Comparison of ENCODE assay signal across 8 cellular contexts in genomic region chr1:147545133-147545532, GRCh38. TPM values are rescaled to one million over a fixed set of nuclear protein-coding genes. Genes with fewer than 3 reads are reported as not detected.
A peak's percentile ranks its signal among the peaks of the same experiment; 100 is the strongest.
DNase-seq lines count a peak whose midpoint lies in the region; ATAC-seq and TF ChIP-seq lines count a peak whose summit lies in the region.

No MANE protein-coding gene starts in this region.

- H3K18ac ChIP-seq in neuronal stem cell (ENCODE audit: low read length) = no peak overlapping the region

- H2BK5ac ChIP-seq in neuronal stem cell (ENCODE audit: low read length) = no peak overlapping the region

- no peak overlapping the region for H3K23ac ChIP-seq in neuronal stem cell (ENCODE audit: low read depth, low read length, poor library complexity)

- peak overlapping the region; percentile 52 for H3K27ac Mint-ChIP-seq in activated CD8-positive, alpha-beta memory T cell treated with anti-CD3 and anti-CD28 coated beads, Interleukin-2, amount 10 ng/mL, durations not matched to agents 7 days and 5 days

- peak overlapping the region; percentile 25 for H3K4me3 Mint-ChIP-seq in activated CD8-positive, alpha-beta memory T cell treated with anti-CD3 and anti-CD28 coated beads, Interleukin-2, amount 10 ng/mL, durations not matched to agents 7 days and 5 days

- peaks cover 14% of the 10 kb centered on the region for H3K27me3 Mint-ChIP-seq in activated CD8-positive, alpha-beta memory T cell treated with anti-CD3 and anti-CD28 coated beads, Interleukin-2, amount 10 ng/mL, durations not matched to agents 7 days and 5 days

- H2BK15ac ChIP-seq in neuronal stem cell (ENCODE audit: low read length) = no peak overlapping the region

- H3K4me1 Mint-ChIP-seq in activated CD8-positive, alpha-beta memory T cell treated with anti-CD3 and anti-CD28 coated beads, Interleukin-2, amount 10 ng/mL, durations not matched to agents 7 days and 5 days = peaks cover 34% of the 10 kb centered on the region

- H3K36me3 ChIP-seq in GM06990 (ENCODE audit: control insufficient read depth, insufficient read depth, low read length) = no peaks in the 10 kb centered on the region
- H3K36me3 ChIP-seq in Karpas-422 (ENCODE audit: insufficient read depth, low read length) = no peaks in the 10 kb centered on the region
- H3K36me3 ChIP-seq in neuronal stem cell (replicated peaks in 1 of 2; ENCODE audit: control insufficient read depth in 2 of 2, insufficient read depth in 2 of 2, low read length in 2 of 2) = peaks cover 2 to 14% of the 10 kb centered on the region in 2 donors

- H3K27me3 ChIP-seq in GM06990 (replicated peaks; ENCODE audit: control insufficient read depth, insufficient read depth, low read length) = peaks cover 1% of the 10 kb centered on the region
- H3K27me3 ChIP-seq in Karpas-422 (ENCODE audit: low read length) = 0 out of 2 replicates have a peak, but pooled peaks cover 3% of the 10 kb centered on the region
- no peaks in the 10 kb centered on the region for H3K27me3 ChIP-seq in neuronal stem cell (ENCODE audit: control insufficient read depth in 3 of 3, insufficient read depth in 3 of 3, low read depth in 1 of 3, low read length in 3 of 3)

- H3K4me3 ChIP-seq in GM06990 (replicated peaks; ENCODE audit: low read depth, low read length) (no peak overlapping the region), Karpas-422 (ENCODE audit: low read length) (no peak overlapping the region), fibroblast of pulmonary artery (replicated peaks; ENCODE audit: low read depth, low read length) (no peak overlapping the region), neuronal stem cell (ENCODE audit: low read length in 2 of 2) (no peak overlapping the region)

- no peaks in the 10 kb centered on the region for H3K9me2 ChIP-seq in Karpas-422 (replicated peaks; ENCODE audit: insufficient read depth, low read length)

- H3K79me1 ChIP-seq in neuronal stem cell (ENCODE audit: low read depth, low read length) = peaks cover 10% of the 10 kb centered on the region

- H2BK120ac ChIP-seq in neuronal stem cell (ENCODE audit: low read depth, low read length) = no peak overlapping the region

- H3K4me2 ChIP-seq in Karpas-422 (ENCODE audit: low read depth, low read length, poor library complexity, severe bottlenecking) = peak overlapping the region; percentile 10
- H3K4me2 ChIP-seq in neuronal stem cell (ENCODE audit: insufficient read depth, low read length, poor library complexity, severe bottlenecking) = no peak overlapping the region

- no peaks in the 10 kb centered on the region for H3K79me2 ChIP-seq in Karpas-422 (ENCODE audit: low read length)

- peaks cover 7% of the 10 kb centered on the region for H3K4me1 ChIP-seq in Karpas-422 (ENCODE audit: low read length)
- H3K4me1 ChIP-seq in neuronal stem cell (ENCODE audit: control insufficient read depth in 2 of 2, insufficient read depth in 1 of 2, low read depth in 1 of 2, low read length in 2 of 2) = peaks cover 7 to 9% of the 10 kb centered on the region in 2 donors

- DNase-seq in GM06990 (ENCODE audit: extremely low read depth, insufficient read length) = peak; percentile 15
- DNase-seq in Karpas-422 = peak; percentile 46
- DNase-seq in activated CD8-positive, alpha-beta memory T cell treated with anti-CD3 and anti-CD28 coated beads, Interleukin-2, amount 10 ng/mL, durations not matched to agents 7 days and 5 days = peak; percentile 91
- DNase-seq in fibroblast of pulmonary artery (ENCODE audit: low read depth) = peak; percentile 33
- DNase-seq in stimulated activated CD4-positive, alpha-beta T cell treated with anti-CD3 and anti-CD28 coated beads, Interleukin-1b, Interleukin-23, amount 100 ng/mL, for 4 hours (ENCODE audit: low read depth in 2 of 2) = peak; percentile 57 to 79
- no peak for DNase-seq in neuronal stem cell (ENCODE audit: low spot score)
- DNase-seq in NCI-H1417 treated with DMSO at 0.1 percent for 48 hours (lab: John Stamatoyannopoulos, UW) = no peak
- DNase-seq in NCI-H1048 (lab: John Stamatoyannopoulos, UW) = no peak

- H3K9me3 ChIP-seq in Karpas-422 (ENCODE audit: low read length) (no peaks in the 10 kb centered on the region), neuronal stem cell (replicated peaks in 1 of 2; ENCODE audit: control insufficient read depth in 2 of 2, insufficient read depth in 1 of 2, low read depth in 1 of 2, low read length in 2 of 2) (peaks cover 0 to 14% of the 10 kb centered on the region in 2 donors)

- H4K8ac ChIP-seq in neuronal stem cell (ENCODE audit: low read depth, low read length) = no peak overlapping the region

- H3K9me3 Mint-ChIP-seq in activated CD8-positive, alpha-beta memory T cell treated with anti-CD3 and anti-CD28 coated beads, Interleukin-2, amount 10 ng/mL, durations not matched to agents 7 days and 5 days (ENCODE audit: low read depth) = no peaks in the 10 kb centered on the region

- ATAC-seq in activated CD8-positive, alpha-beta memory T cell treated with anti-CD3 and anti-CD28 coated beads, Interleukin-2, amount 10 ng/mL, durations not matched to agents 7 days and 5 days = peak; percentile 75

- CTCF ChIA-PET in activated CD8-positive, alpha-beta memory T cell treated with anti-CD3 and anti-CD28 coated beads, Interleukin-2, amount 10 ng/mL, durations not matched to agents 7 days and 5 days (lab: Charles Lee) = interaction anchor here (1.1 to 1.9 kb wide), 3 partner anchors 8 to 84 kb away, joined by 3 to 6 read pairs (median 4); no protein-coding TSS in a partner anchor

- H4K91ac ChIP-seq in neuronal stem cell (ENCODE audit: low read depth, low read length, poor library complexity) = no peak overlapping the region

- no peak overlapping the region for H2BK12ac ChIP-seq in neuronal stem cell (ENCODE audit: low read length)

- no peaks in the 10 kb centered on the region for H3K36me3 Mint-ChIP-seq in activated CD8-positive, alpha-beta memory T cell treated with anti-CD3 and anti-CD28 coated beads, Interleukin-2, amount 10 ng/mL, durations not matched to agents 7 days and 5 days

- TF ChIP-seq CTCF in GM06990 (IDR thresholded peaks at IDR 0.05; ENCODE audit: insufficient read depth, low read length, poor library complexity, severe bottlenecking) (no peak), fibroblast of pulmonary artery (IDR thresholded peaks at IDR 0.05; ENCODE audit: low read length, missing control alignments) (no peak)

- H2AFZ ChIP-seq in Karpas-422 (ENCODE audit: low read length) (0 out of 2 replicates have a peak overlapping the region, but pooled peaks have one; percentile 46), neuronal stem cell (ENCODE audit: low read length) (no peak overlapping the region)

- no peaks in the 10 kb centered on the region for H4K20me1 ChIP-seq in Karpas-422 (ENCODE audit: insufficient read depth, low read depth, low read length)

- no peak overlapping the region for H3K14ac ChIP-seq in neuronal stem cell (ENCODE audit: low read length)

- no peak overlapping the region for H3K27ac ChIP-seq in Karpas-422 (ENCODE audit: low read length)
- no peak overlapping the region for H3K27ac ChIP-seq in neuronal stem cell (replicated peaks; ENCODE audit: low read length)

- no peak overlapping the region for H2AK5ac ChIP-seq in neuronal stem cell (ENCODE audit: low read depth, low read length)

- H3K4ac ChIP-seq in neuronal stem cell (ENCODE audit: low read length) = no peak overlapping the region

- no CpG with 5 or more reads among the region's 6 CpGs for WGBS in neuronal stem cell (ENCODE audit: extremely low coverage in 2 of 2, insufficient read length in 2 of 2, insufficient replicate concordance in 1 of 2), 2 donors

- H3K9ac ChIP-seq in Karpas-422 (ENCODE audit: low read length) = no peak overlapping the region
- H3K9ac ChIP-seq in neuronal stem cell (ENCODE audit: low read depth, low read length, poor library complexity) = no peak overlapping the region

RNA-seq across cellular contexts. Expression of gene BCL9, which starts 3.8 kb away (rescaled TPM):
- 15.9 and 19.1 TPM in 2 replicates for total RNA-seq in Karpas-422 (2014; rRNA removed; shearing (Covaris generic); ENCODE audit: low replicate concordance)
- 10 to 100 TPM in 1 of 2 experiments, 1 to 10 TPM in 1; 7.5 to 15.4 TPM for total RNA-seq in activated CD8-positive, alpha-beta memory T cell treated with anti-CD3 and anti-CD28 coated beads, Interleukin-2, amount 10 ng/mL, durations not matched to agents 7 days and 5 days
- 45.2 TPM for polyA plus RNA-seq in neuronal stem cell (2013, experiment 1 of 2)
- polyA plus RNA-seq in neuronal stem cell (2013, experiment 2 of 2) = 43.6 TPM

Comparison
In these comparisons a context has a peak if more than half of its experiments do, and no peak if none do; other contexts are left out.
1. DNase-seq: peak in GM06990 (single experiment), Karpas-422 (single experiment), activated CD8-positive, alpha-beta memory T cell treated with anti-CD3 and anti-CD28 coated beads, Interleukin-2, amount 10 ng/mL, durations not matched to agents 7 days and 5 days (single experiment), fibroblast of pulmonary artery (single experiment) and stimulated activated CD4-positive, alpha-beta T cell treated with anti-CD3 and anti-CD28 coated beads, Interleukin-1b, Interleukin-23, amount 100 ng/mL, for 4 hours (2 of 2); none in neuronal stem cell (single experiment), NCI-H1417 treated with DMSO at 0.1 percent for 48 hours (single experiment) and NCI-H1048 (single experiment).